8 cellular contexts compared by ENCODE assay signal in the genomic region with DNA sequence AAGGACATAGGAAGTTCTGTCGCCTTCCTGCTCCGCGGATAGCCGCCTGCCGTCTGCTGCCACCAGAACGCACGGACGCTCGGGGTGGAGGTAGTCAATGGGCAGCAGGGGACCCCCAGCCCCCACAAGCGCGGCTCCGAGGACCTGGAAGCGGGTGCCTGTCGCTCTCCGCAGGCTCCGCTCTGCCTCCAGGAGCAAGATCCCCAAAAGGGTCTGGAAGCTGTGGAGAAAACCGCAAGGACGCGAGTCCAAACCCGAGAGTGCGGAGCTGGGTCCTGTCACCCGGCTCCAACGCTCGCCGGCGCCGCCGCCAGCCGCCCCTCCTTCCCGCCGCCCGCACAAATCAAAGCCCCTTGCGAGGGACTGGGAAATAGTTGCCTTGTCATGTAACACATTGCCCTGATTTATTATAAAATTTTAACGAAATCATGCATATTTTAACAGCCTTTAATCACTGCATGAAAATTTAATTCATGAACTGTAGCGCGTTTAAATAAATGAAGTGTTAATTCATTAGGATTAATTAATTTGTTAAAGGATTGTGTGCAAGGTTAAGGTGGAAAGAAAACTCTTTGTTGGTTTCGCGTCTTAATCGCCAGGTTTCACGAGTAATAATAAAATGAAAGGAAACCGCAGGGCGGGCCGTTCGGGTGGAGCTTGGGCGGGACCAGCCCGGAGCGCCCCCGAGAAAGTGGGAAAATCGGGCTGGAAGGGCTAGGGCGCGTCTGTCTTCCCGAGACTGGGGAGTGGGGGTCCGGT. TPM values are rescaled to one million over a fixed set of nuclear protein-coding genes. Genes with fewer than 3 reads are reported as not detected.
DNase-seq lines count a peak whose midpoint lies in the region; ATAC-seq and TF ChIP-seq lines count a peak whose summit lies in the region.

No MANE protein-coding gene starts in this region.

- no peak for TF ChIP-seq POLR2A in erythroblast (IDR thresholded peaks at IDR 0.05; ENCODE audit: low read length)

- H3K9me3 ChIP-seq in MG63: no peaks in the 10 kb centered on the region

- H3K4me3 ChIP-seq in BJ (ENCODE audit: low read depth, low read length) (peak overlapping the region; percentile 41), MG63 (peak overlapping the region; percentile 37)

- no peak overlapping the region for H3K27ac Mint-ChIP-seq in natural killer cell treated with Interleukin-12 subunit alpha and Interleukin-12 subunit beta and Interleukin-15 and Interleukin-18, amount 100 ng/mL, for 72 hours

- peak in 1 of 2 donors; percentile 44 for ATAC-seq in natural killer cell treated with Interleukin-12 subunit alpha and Interleukin-12 subunit beta and Interleukin-15 and Interleukin-18, amount 100 ng/mL, for 72 hours
- no peak for ATAC-seq in GM18867 (IDR thresholded peaks at IDR 0.05; ENCODE audit: unreplicated experiment)

- POLR2A ChIA-PET in BJ (lab: Charles Lee): interaction anchor here (0.6 kb wide), 1 partner anchor 9 kb away, joined by 3 read pairs; no protein-coding TSS in a partner anchor

- no peak for DNase-seq in BJ (ENCODE audit: low read depth)
- DNase-seq in MG63: peak; percentile 5
- peak; percentile 11 to 28 for DNase-seq in erythroblast (lab: John Stamatoyannopoulos, UW)
- no peak for DNase-seq in natural killer cell treated with Interleukin-12 subunit alpha and Interleukin-12 subunit beta and Interleukin-15 and Interleukin-18, amount 100 ng/mL, for 72 hours (ENCODE audit: low spot score)
- DNase-seq in NCI-H2081 (lab: John Stamatoyannopoulos, UW): no peak
- no peak for DNase-seq in glomerular visceral epithelial cell (ENCODE audit: extremely low spot score)
- DNase-seq in NCI-H345 (lab: John Stamatoyannopoulos, UW): no peak

- H3K27me3 ChIP-seq in BJ (ENCODE audit: control insufficient read depth, insufficient read depth, low read length): peaks cover 48% of the 10 kb centered on the region
- H3K27me3 ChIP-seq in MG63: peaks cover 48% of the 10 kb centered on the region

- H3K36me3 ChIP-seq in BJ (ENCODE audit: control insufficient read depth, insufficient read depth, low read length) (no peaks in the 10 kb centered on the region), MG63 (no peaks in the 10 kb centered on the region)

- H3K4me1 Mint-ChIP-seq in natural killer cell treated with Interleukin-12 subunit alpha and Interleukin-12 subunit beta and Interleukin-15 and Interleukin-18, amount 100 ng/mL, for 72 hours (ENCODE audit: low read depth in 2 of 2): peaks cover 20% of the 10 kb centered on the region in 2 donors

- no peaks in the 10 kb centered on the region for H3K36me3 Mint-ChIP-seq in natural killer cell treated with Interleukin-12 subunit alpha and Interleukin-12 subunit beta and Interleukin-15 and Interleukin-18, amount 100 ng/mL, for 72 hours

- no peak for TF ChIP-seq CTCF in BJ (IDR thresholded peaks at IDR 0.05; ENCODE audit: insufficient read depth, low read depth, low read length)

- no peaks in the 10 kb centered on the region for H3K9me3 Mint-ChIP-seq in natural killer cell treated with Interleukin-12 subunit alpha and Interleukin-12 subunit beta and Interleukin-15 and Interleukin-18, amount 100 ng/mL, for 72 hours

- H3K27me3 Mint-ChIP-seq in natural killer cell treated with Interleukin-12 subunit alpha and Interleukin-12 subunit beta and Interleukin-15 and Interleukin-18, amount 100 ng/mL, for 72 hours: peaks cover 49 to 71% of the 10 kb centered on the region in 2 donors

- CTCF ChIA-PET in BJ (lab: Yijun Ruan, JAX): no interaction called here

- peak overlapping the region; percentile 67 for H3K4me3 Mint-ChIP-seq in natural killer cell treated with Interleukin-12 subunit alpha and Interleukin-12 subunit beta and Interleukin-15 and Interleukin-18, amount 100 ng/mL, for 72 hours

RNA-seq across cellular contexts. Expression of gene POU4F1, which starts 5.5 kb away (rescaled TPM):
- not detected in 2 replicates for polyA plus RNA-seq in BJ (2011; rRNA removed)
- not detected in 2 replicates for polyA minus RNA-seq in BJ (2011; rRNA and poly(A)+ RNA removed)
- not detected in 2 replicates for total RNA-seq in MG63 (2014; rRNA removed; shearing (Covaris generic); ENCODE audit: low replicate concordance)
- 1 to 10 TPM; 1.1 to 1.4 TPM for total RNA-seq in natural killer cell treated with Interleukin-12 subunit alpha and Interleukin-12 subunit beta and Interleukin-15 and Interleukin-18, amount 100 ng/mL, for 72 hours

RNA-seq across cellular contexts. Expression of gene OBI1, which starts 50.1 kb away (rescaled TPM):
- polyA plus RNA-seq in BJ (2011; rRNA removed): 4.2 and 8.1 TPM in 2 replicates
- 4.5 and 6.9 TPM in 2 replicates for polyA minus RNA-seq in BJ (2011; rRNA and poly(A)+ RNA removed)
- total RNA-seq in MG63 (2014; rRNA removed; shearing (Covaris generic); ENCODE audit: low replicate concordance): 4.8 and 13.0 TPM in 2 replicates
- 10 to 100 TPM; 16.9 to 19.6 TPM for total RNA-seq in natural killer cell treated with Interleukin-12 subunit alpha and Interleukin-12 subunit beta and Interleukin-15 and Interleukin-18, amount 100 ng/mL, for 72 hours

Comparison
In these comparisons a context has a peak if more than half of its experiments do, and no peak if none do; other contexts are left out.
1. DNase-seq: peak in MG63 (single experiment) and erythroblast (2 of 2); none in BJ (single experiment), natural killer cell treated with Interleukin-12 subunit alpha and Interleukin-12 subunit beta and Interleukin-15 and Interleukin-18, amount 100 ng/mL, for 72 hours (single experiment), NCI-H2081 (0 of 2), glomerular visceral epithelial cell (single experiment) and NCI-H345 (single experiment).